In genomic region chr17:79741751-79742588, GRCh38 we compare ENCODE assay signal across 8 cellular contexts.
DNase-seq lines count a peak whose midpoint lies in the region; ATAC-seq lines count a peak whose summit lies in the region.

No MANE protein-coding gene starts in this region.

- DNase-seq in ELF-1 (ENCODE audit: low read depth, low spot score) (peak; percentile 95), NCI-H1092 treated with DMSO at 0.1 percent for 48 hours (lab: John Stamatoyannopoulos, UW) (peak; percentile 69), T-helper 1 cell (peak; percentile 45 to 66 (median 61)), amygdala (lab: John Stamatoyannopoulos, UW) (peak in 47 of 56 donors; percentile 5 to 85 (median 42)), hepatic stellate cell (ENCODE audit: low spot score) (peak; percentile 79), retina (peak; percentile 95)

- ATAC-seq in HG03045 (IDR thresholded peaks at IDR 0.05; ENCODE audit: unreplicated experiment) (no peak), HG02763 (IDR thresholded peaks at IDR 0.05; ENCODE audit: unreplicated experiment) (no peak)

Comparison
In these comparisons a context has a peak if more than half of its experiments do, and no peak if none do; other contexts are left out.
1. DNase-seq: peak in every context shown above with its lines; median percentile 95 in ELF-1; 95 in retina; 79 in hepatic stellate cell; 69 in NCI-H1092 treated with DMSO at 0.1 percent for 48 hours; 61 in T-helper 1 cell; 42 in amygdala.